ENCODE assay signal across 8 cellular contexts in genomic region chr17:50397111-50397918, GRCh38. TPM values are rescaled to one million over a fixed set of nuclear protein-coding genes. Genes with fewer than 3 reads are reported as not detected.
DNase-seq lines count a peak whose midpoint lies in the region; ATAC-seq and TF ChIP-seq lines count a peak whose summit lies in the region.

TSS of gene LRRC59 (minus strand) at chr17:50397523. CDS start at chr17:50397317, 206 bp downstream.

- H3K4me3 Mint-ChIP-seq in IgD-negative memory B cell = peak within 1 kb of the TSS; percentile 87 to 96 (median 92)

- no peaks in the 10 kb centered on the region for H3K9me3 Mint-ChIP-seq in IgD-negative memory B cell

- no peaks in the 10 kb centered on the region for H3K27me3 Mint-ChIP-seq in IgD-negative memory B cell

- H3K27me3 ChIP-seq in esophagus muscularis mucosa = no peaks in the 10 kb centered on the region

- H3K4me3 ChIP-seq in esophagus muscularis mucosa = peak within 1 kb of the TSS; percentile 81 to 87 (median 84)

- peak within 1 kb of the TSS; percentile 74 to 86 (median 82) for H3K27ac ChIP-seq in esophagus muscularis mucosa (replicated peaks in 1 of 4)

- WGBS in esophagus muscularis mucosa = 1% methylated on average over 64 of the region's 70 CpGs

- TF ChIP-seq EP300 in esophagus muscularis mucosa (IDR thresholded peaks at IDR 0.05) = no peak

- peaks cover 22 to 32% (median 28%) of the 10 kb centered on the region in 4 donors for H3K36me3 ChIP-seq in esophagus muscularis mucosa

- H3K36me3 Mint-ChIP-seq in IgD-negative memory B cell = peaks cover 4% of the 10 kb centered on the region

- peaks cover 19 to 36% (median 30%) of the 10 kb centered on the region in 4 donors for H3K4me1 ChIP-seq in esophagus muscularis mucosa

- intact Hi-C loops in esophagus muscularis mucosa (cut with DNase I) = no loop called here

- H3K4me1 Mint-ChIP-seq in IgD-negative memory B cell = peaks cover 16 to 24% (median 20%) of the 10 kb centered on the region in 3 donors

- peak in 2 of 3 experiments; percentile 98 for TF ChIP-seq CTCF in esophagus muscularis mucosa (IDR thresholded peaks at IDR 0.05)

- H3K9me3 ChIP-seq in esophagus muscularis mucosa = no peaks in the 10 kb centered on the region

- TF ChIP-seq POLR2A in esophagus muscularis mucosa (IDR thresholded peaks at IDR 0.05; ENCODE audit: low read depth) = peak; percentile 72

- peak within 1 kb of the TSS; percentile 87 to 90 (median 89) for H3K27ac Mint-ChIP-seq in IgD-negative memory B cell

- peak; percentile 53 for DNase-seq in DMS53 treated with DMSO at 0.1 percent for 48 hours (lab: John Stamatoyannopoulos, UW; ENCODE audit: unreplicated experiment)
- peak; percentile 96 to 97 for DNase-seq in activated T-cell treated with anti-CD3 and anti-CD28 coated beads, Interleukin-2, amount 50 U/mL, for 48 hours
- peak; percentile 97 for DNase-seq in esophagus muscularis mucosa (ENCODE audit: extremely low spot score)
- DNase-seq in myocyte (ENCODE audit: low read depth) = peak; percentile 83
- peak; percentile 82 to 88 for DNase-seq in stimulated activated CD8-positive, alpha-beta memory T cell treated with anti-CD3 and anti-CD28 coated beads, Interleukin-7, amount 100 ng/mL, for 4 hours (ENCODE audit: low read depth in 2 of 2)

- peak; percentile 95 for ATAC-seq in GM21529 (IDR thresholded peaks at IDR 0.05; ENCODE audit: unreplicated experiment)

TF ChIP-seq in PFSK-1, 5 proteins besides CTCF, POLR2A, EP300 and RAD21:
- TF ChIP-seq SIN3A (IDR thresholded peaks at IDR 0.05; ENCODE audit: borderline replicate concordance, insufficient read depth, low read length) (peak; percentile 97), POLR2AphosphoS5 (IDR thresholded peaks at IDR 0.05; ENCODE audit: low read depth, low read length) (peak; percentile 90), REST (IDR thresholded peaks at IDR 0.05; ENCODE audit: insufficient read depth in 1 of 2, low read depth in 2 of 2, low read length in 2 of 2) (peak in 1 of 2 experiments; percentile 53; a peak in 2 of 4 replicates), FOXP2 (optimal IDR thresholded peaks at IDR 0.05; ENCODE audit: borderline replicate concordance, extremely low read depth, extremely low read length, insufficient read depth) (peak; percentile 99), TAF1 (IDR thresholded peaks at IDR 0.05; ENCODE audit: borderline replicate concordance, insufficient read depth, low read length) (peak; percentile 92; the same call in 1 of the 2 replicates)

RNA-seq across cellular contexts. Expression of gene LRRC59, which starts in this region (rescaled TPM):
- polyA plus RNA-seq in IgD-negative memory B cell = 22.6 TPM
- polyA plus RNA-seq in PFSK-1 (2012; ENCODE audit: insufficient read length, low read depth) = 332 TPM
- total RNA-seq in esophagus muscularis mucosa = 10 to 100 TPM; 41.1 to 68.1 (median 62.1) TPM
- total RNA-seq in myocyte = 64.2 and 94.5 TPM in 2 replicates
- 98.7 TPM for polyA plus RNA-seq in myocyte (2012)

Comparison
In these comparisons a context has a peak if more than half of its experiments do, and no peak if none do; other contexts are left out.
1. Peak in every context shown above with its lines: DNase-seq, ATAC-seq, H3K4me3 ChIP-seq and H3K27ac ChIP-seq.